ENCODE assay signal across 8 cellular contexts in genomic region chr2:148020036-148020357, GRCh38. TPM values are rescaled to one million over a fixed set of nuclear protein-coding genes. Genes with fewer than 3 reads are reported as not detected.
DNase-seq lines count a peak whose midpoint lies in the region; ATAC-seq and TF ChIP-seq lines count a peak whose summit lies in the region.

No MANE protein-coding gene starts in this region.

- TF ChIP-seq CTCF in heart right ventricle (IDR thresholded peaks at IDR 0.05), result no peak
- no peak for TF ChIP-seq CTCF in OCI-LY7 (conservative IDR thresholded peaks at IDR 0.05; ENCODE audit: low read length)
- TF ChIP-seq CTCF in neural cell (IDR thresholded peaks at IDR 0.05; ENCODE audit: poor library complexity, severe bottlenecking), result no peak

- H3K4me1 ChIP-seq in heart right ventricle (peaks cover 3 to 59% (median 45%) of the 10 kb centered on the region in 9 donors), OCI-LY7 (ENCODE audit: insufficient read depth, low read length, poor library complexity, severe bottlenecking) (peaks cover 35% of the 10 kb centered on the region)

- CTCF ChIA-PET in OCI-LY7 (lab: Charles Lee; ENCODE audit: unreplicated experiment), result no interaction called here

- H3K4me2 ChIP-seq in OCI-LY7 (ENCODE audit: low read length) (peak overlapping the region; percentile 89), neural cell (ENCODE audit: low read length) (peak overlapping the region; percentile 40)

- peaks cover 32% of the 10 kb centered on the region for H4K20me1 ChIP-seq in OCI-LY7 (ENCODE audit: insufficient read depth, low read length)
- no peaks in the 10 kb centered on the region for H4K20me1 ChIP-seq in neural cell (ENCODE audit: insufficient read depth)

- intact Hi-C loops in heart right ventricle (cut with DNase I), result no loop called here
- intact Hi-C loops in left ventricle myocardium superior (cut with micrococcal nuclease), result no loop called here
- intact Hi-C loops in OCI-LY7 (cut with micrococcal nuclease; ENCODE audit: unreplicated experiment), result loop anchor here (1.0 to 5.0 kb wide), 3 partner anchors 624 to 1567 kb away; partner anchors contain the start of genes EPC2, KIF5C and MMADHC

- no peak for DNase-seq in heart right ventricle
- no peak for DNase-seq in left ventricle myocardium superior
- no peak for DNase-seq in OCI-LY7 (ENCODE audit: low spot score)
- DNase-seq in effector memory CD8-positive, alpha-beta T cell, result no peak
- no peak for DNase-seq in activated CD4-positive, CD25-positive, alpha-beta regulatory T cell treated with anti-CD3 and anti-CD28 coated beads, Interleukin-2, amount 50 U/mL, for 72 hours
- DNase-seq in putamen (ENCODE audit: low spot score), result no peak
- no peak for DNase-seq in NCI-H2227 (lab: John Stamatoyannopoulos, UW; ENCODE audit: unreplicated experiment)

- H3K27me3 Mint-ChIP-seq in effector memory CD8-positive, alpha-beta T cell, result no peaks in the 10 kb centered on the region

- H3K36me3 Mint-ChIP-seq in effector memory CD8-positive, alpha-beta T cell (ENCODE audit: insufficient read depth), result peaks cover 11% of the 10 kb centered on the region

- H2AFZ ChIP-seq in OCI-LY7 (ENCODE audit: low read length) (peak overlapping the region; percentile 70), neural cell (ENCODE audit: low read depth, low read length) (peak overlapping the region; percentile 65)

- H3K9me3 ChIP-seq in heart right ventricle (no peaks in the 10 kb centered on the region), OCI-LY7 (ENCODE audit: low read length) (no peaks in the 10 kb centered on the region), neural cell (ENCODE audit: low read length) (no peaks in the 10 kb centered on the region)

- H3K9ac ChIP-seq in neural cell (ENCODE audit: low read length), result peak overlapping the region; percentile 92

- H3K27ac Mint-ChIP-seq in effector memory CD8-positive, alpha-beta T cell, result peak overlapping the region; percentile 92 to 93

- H3K4me3 Mint-ChIP-seq in effector memory CD8-positive, alpha-beta T cell, result peak overlapping the region; percentile 90 to 94

- H3K79me2 ChIP-seq in OCI-LY7 (ENCODE audit: insufficient read depth, low read depth, low read length) (peaks cover 85% of the 10 kb centered on the region), neural cell (replicated peaks; ENCODE audit: insufficient read depth, low read length) (peaks cover 84% of the 10 kb centered on the region)

- POLR2A ChIA-PET in OCI-LY7 (lab: Charles Lee), result interaction anchor here (0.5 to 1.9 kb wide), 7 partner anchors 11 to 1134 kb away, joined by 3 to 13 read pairs (median 4); partner anchors contain the start of gene ACVR2A

- H3K9me2 ChIP-seq in OCI-LY7 (ENCODE audit: insufficient read depth, low read length), result no peaks in the 10 kb centered on the region
- no peaks in the 10 kb centered on the region for H3K9me2 ChIP-seq in neural cell (ENCODE audit: insufficient read depth, low read length)

- peaks cover 36 to 52% of the 10 kb centered on the region in 2 donors for H3K4me1 Mint-ChIP-seq in effector memory CD8-positive, alpha-beta T cell (ENCODE audit: low read depth in 2 of 2)

- no peaks in the 10 kb centered on the region for H3K9me3 Mint-ChIP-seq in effector memory CD8-positive, alpha-beta T cell

- peaks cover 0 to 5% (median 0%) of the 10 kb centered on the region in 9 donors for H3K36me3 ChIP-seq in heart right ventricle
- H3K36me3 ChIP-seq in OCI-LY7 (ENCODE audit: insufficient read depth, low read length), result peaks cover 8% of the 10 kb centered on the region
- H3K36me3 ChIP-seq in neural cell (ENCODE audit: insufficient read depth, low read length), result no peaks in the 10 kb centered on the region

- no peaks in the 10 kb centered on the region for H3F3A ChIP-seq in neural cell (ENCODE audit: insufficient read depth, low read length, poor library complexity, severe bottlenecking)

- H3K4me3 ChIP-seq in heart right ventricle, result peak overlapping the region; percentile 48 to 99 (median 84)
- peak overlapping the region; percentile 91 for H3K4me3 ChIP-seq in OCI-LY7 (ENCODE audit: low read depth, low read length, poor library complexity, severe bottlenecking)
- H3K4me3 ChIP-seq in neural cell (ENCODE audit: low read length), result peak overlapping the region; percentile 81

- 0% methylated on average over 9 of the region's 9 CpGs for WGBS in heart right ventricle, 2 donors

- no peak for TF ChIP-seq RAD21 in neural cell (conservative IDR thresholded peaks at IDR 0.05)

- H3K27me3 ChIP-seq in heart right ventricle, result no peaks in the 10 kb centered on the region
- no peaks in the 10 kb centered on the region for H3K27me3 ChIP-seq in neural cell (ENCODE audit: insufficient read depth, low read depth, low read length)

- no peak for TF ChIP-seq EP300 in neural cell (conservative IDR thresholded peaks at IDR 0.05; ENCODE audit: poor library complexity, severe bottlenecking)

- no TSS peak for BruUV-seq in OCI-LY7 (replicated peaks; lab: Mats Ljungman, UMichigan)

- H3K27ac ChIP-seq in heart right ventricle (peak overlapping the region in 9 of 10 donors; percentile 67 to 97 (median 90)), OCI-LY7 (ENCODE audit: low read depth, low read length, poor library complexity, severe bottlenecking) (peak overlapping the region; percentile 57), neural cell (ENCODE audit: low read length) (peak overlapping the region; percentile 96)

- ATAC-seq in heart right ventricle (peak in 3 of 8 donors; percentile 2 to 3 (median 2)), left ventricle myocardium superior (no peak)
- ATAC-seq in effector memory CD8-positive, alpha-beta T cell (replicated peaks), result no peak

TF ChIP-seq in neural cell, 6 proteins besides CTCF, POLR2A, EP300 and RAD21:
- TF ChIP-seq EZH2 (IDR thresholded peaks at IDR 0.05; ENCODE audit: borderline replicate concordance, insufficient read depth, low read length, poor library complexity, severe bottlenecking) (no peak), SMC3 (conservative IDR thresholded peaks at IDR 0.05; ENCODE audit: poor library complexity) (no peak), POLR2AphosphoS5 (IDR thresholded peaks at IDR 0.05) (no peak), TAF1 (IDR thresholded peaks at IDR 0.05; ENCODE audit: low read depth) (no peak), REST (IDR thresholded peaks at IDR 0.05; ENCODE audit: borderline replicate concordance) (no peak), MXI1 (conservative IDR thresholded peaks at IDR 0.05; ENCODE audit: poor library complexity, severe bottlenecking) (no peak)

RNA-seq across cellular contexts. Expression of gene ORC4, which starts 0.5 kb away (rescaled TPM):
- total RNA-seq in heart right ventricle (10 to 100 TPM; 33.8 to 51.7 (median 39.2) TPM), left ventricle myocardium superior (49.2 TPM), OCI-LY7 (2022) (32.9 and 37.4 TPM in 2 replicates)
- polyA plus RNA-seq in heart right ventricle (10 to 100 TPM in 1 of 2 donors, 1 to 10 TPM in 1; 8.4 to 13.5 TPM), neural cell (215 and 261 TPM in 2 replicates)
- total RNA-seq in OCI-LY7 (2014; rRNA removed; shearing (Covaris generic)), result 20.3 and 21.0 TPM in 2 replicates
- polyA minus RNA-seq in neural cell, result 247 and 362 TPM in 2 replicates

RNA-seq across cellular contexts. Expression of gene MBD5, which starts 0.9 kb away (rescaled TPM):
- total RNA-seq in heart right ventricle, result 10 to 100 TPM; 22.6 to 39.8 (median 35.6) TPM
- 1 to 10 TPM; 3.4 to 7.8 TPM for polyA plus RNA-seq in heart right ventricle
- total RNA-seq in left ventricle myocardium superior, result 33.7 TPM
- total RNA-seq in OCI-LY7 (2014; rRNA removed; shearing (Covaris generic)), result 8.6 and 13.8 TPM in 2 replicates
- 39.8 and 46.3 TPM in 2 replicates for total RNA-seq in OCI-LY7 (2022)
- polyA plus RNA-seq in neural cell, result 9.7 and 28.9 TPM in 2 replicates
- polyA minus RNA-seq in neural cell, result 129 and 158 TPM in 2 replicates
